ENCODE assay signal across 10 cellular contexts in the genomic region with DNA sequence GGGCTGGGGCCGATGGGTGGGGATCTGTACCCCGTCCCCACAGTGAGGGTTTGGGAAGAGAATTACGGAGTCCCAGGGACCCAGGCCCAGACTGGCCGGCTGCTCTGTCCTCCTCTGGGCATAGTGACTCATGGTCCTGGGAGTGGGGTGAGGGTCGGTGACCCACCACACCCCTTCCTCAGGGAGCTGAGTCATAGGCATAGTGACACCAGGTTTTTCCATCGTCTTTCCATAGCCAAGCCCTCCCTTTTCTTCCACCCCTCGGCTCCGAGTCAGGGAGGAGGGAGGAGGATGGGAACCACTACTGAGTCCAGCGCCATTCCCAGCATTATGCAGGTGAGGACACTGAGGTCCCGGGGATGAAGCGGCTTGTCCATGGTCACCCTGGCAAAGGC. TPM values are rescaled to one million over a fixed set of nuclear protein-coding genes. Genes with fewer than 3 reads are reported as not detected.
A peak's percentile ranks its signal among the peaks of the same experiment; 100 is the strongest.
DNase-seq lines count a peak whose midpoint lies in the region; ATAC-seq and TF ChIP-seq lines count a peak whose summit lies in the region.
"Had no signal": no experiment of that assay in that cellular context is flagged by ENCODE, and none has a peak within 500 bp of the region (broad histone marks: within the 10 kb centered on the region; RNA-seq: fewer than 3 reads in every experiment).

No MANE protein-coding gene starts in this region.

- no peak for TF ChIP-seq POLR2A in HCT116 (IDR thresholded peaks at IDR 0.05; ENCODE audit: borderline replicate concordance, extremely low read depth, insufficient read depth, insufficient read length)

- no TSS peak for BruUV-seq in HCT116 (replicated peaks; lab: Mats Ljungman, UMichigan)

- H3K9me3 Mint-ChIP-seq in nephron progenitor cell, result no peaks in the 10 kb centered on the region
- H3K9me3 Mint-ChIP-seq: activated naive CD4-positive, alpha-beta T cell treated with anti-CD3 and anti-CD28 coated beads, Interleukin-2, amount 50 U/mL, for 72 hours had no signal

- RAD21 ChIA-PET in HCT116 (lab: Charles Lee; ENCODE audit: low non-redundant PET in 1 of 2, low total read pairs in 2 of 2, uncharacterized antibody in 2 of 2, unreplicated experiment in 2 of 2), result no interaction called here

- H3K27ac ChIP-seq in HCT116 (ENCODE audit: low read depth, low read length), result no peak overlapping the region
- peak overlapping the region; percentile 49 to 91 for H3K27ac ChIP-seq in coronary artery
- H3K27ac ChIP-seq in layer of hippocampus (ENCODE audit: low read depth, low read length), result peak overlapping the region; percentile 6
- H3K27ac ChIP-seq in subcutaneous abdominal adipose tissue (ENCODE audit: low read depth, low read length), result peak overlapping the region; percentile 85
- H3K27ac ChIP-seq: VCaP had no signal

- CTCF ChIA-PET in HCT116 (lab: Charles Lee), result no interaction called here

- no peaks in the 10 kb centered on the region for H4K20me1 ChIP-seq in HCT116 (ENCODE audit: insufficient read depth)

- H3K4me1 ChIP-seq in HCT116 (ENCODE audit: control insufficient read depth in 1 of 2, insufficient read depth in 2 of 2, low read length in 2 of 2), result peaks cover 9 to 27% of the 10 kb centered on the region in 2 experiments
- peaks cover 6 to 30% (median 27%) of the 10 kb centered on the region in 5 donors for H3K4me1 ChIP-seq in subcutaneous abdominal adipose tissue (ENCODE audit: control insufficient read depth in 5 of 5, insufficient read depth in 5 of 5, low read length in 5 of 5)

- H2AFZ ChIP-seq in HCT116 (ENCODE audit: low read depth, low read length, poor library complexity, severe bottlenecking), result no peak overlapping the region

- H3K27ac Mint-ChIP-seq in nephron progenitor cell, result no peak overlapping the region
- H3K27ac Mint-ChIP-seq: activated naive CD4-positive, alpha-beta T cell treated with anti-CD3 and anti-CD28 coated beads, Interleukin-2, amount 50 U/mL, for 72 hours had no signal

- POLR2A ChIA-PET in HCT116 (lab: Charles Lee), result no interaction called here

- H3K4me3 Mint-ChIP-seq in nephron progenitor cell, result no peak overlapping the region

- H3K9ac ChIP-seq in HCT116 (ENCODE audit: low read length), result peak overlapping the region; percentile 28; the same call in 1 of the 2 replicates
- peak overlapping the region in 2 of 5 donors; percentile 7 to 94 for H3K9ac ChIP-seq in subcutaneous abdominal adipose tissue (ENCODE audit: low read length in 5 of 5)

- H3K4me2 ChIP-seq in HCT116 (ENCODE audit: low read length), result peak overlapping the region; percentile 67

- H3K9me3 ChIP-seq in HCT116 (ENCODE audit: control insufficient read depth in 1 of 2, insufficient read depth in 1 of 2, low read depth in 1 of 2, low read length in 2 of 2), result no peaks in the 10 kb centered on the region
- peaks cover 0 to 4% (median 0%) of the 10 kb centered on the region in 5 donors for H3K9me3 ChIP-seq in subcutaneous abdominal adipose tissue (ENCODE audit: control insufficient read depth in 5 of 5, low read length in 5 of 5)

- peaks cover 2% of the 10 kb centered on the region for H3K27me3 Mint-ChIP-seq in nephron progenitor cell (ENCODE audit: low read depth, poor library complexity)

- no peak for TF ChIP-seq RAD21 in HCT116 (IDR thresholded peaks at IDR 0.05; ENCODE audit: low read depth)

- no peaks in the 10 kb centered on the region for H3K9me2 ChIP-seq in HCT116 (ENCODE audit: insufficient read depth)

- no peaks in the 10 kb centered on the region for H3K36me3 ChIP-seq in HCT116 (ENCODE audit: control insufficient read depth in 1 of 2, insufficient read depth in 2 of 2, low read length in 2 of 2)
- H3K36me3 ChIP-seq in subcutaneous abdominal adipose tissue (ENCODE audit: control insufficient read depth in 5 of 5, insufficient read depth in 5 of 5, low read length in 5 of 5), result peaks cover 0 to 25% (median 2%) of the 10 kb centered on the region in 5 donors

- DNase-seq in HCT116 (ENCODE audit: low read depth, low spot score) (peak; percentile 21), coronary artery (ENCODE audit: low spot score) (peak; percentile 87), nephron progenitor cell (no peak), H4 (ENCODE audit: low spot score) (no peak), NCI-H1930 (lab: John Stamatoyannopoulos, UW) (no peak)
- DNase-seq in activated naive CD4-positive, alpha-beta T cell treated with anti-CD3 and anti-CD28 coated beads, Interleukin-2, amount 50 U/mL, for 16 hours, result no peak

- H3K27me3 ChIP-seq in HCT116 (ENCODE audit: insufficient read depth, low read length), result no peaks in the 10 kb centered on the region
- no peaks in the 10 kb centered on the region for H3K27me3 ChIP-seq in layer of hippocampus (ENCODE audit: control insufficient read depth, insufficient read depth, low read length)
- H3K27me3 ChIP-seq in subcutaneous abdominal adipose tissue (ENCODE audit: control insufficient read depth in 5 of 5, insufficient read depth in 4 of 5, low read length in 5 of 5), result peaks cover 3 to 18% (median 7%) of the 10 kb centered on the region in 5 donors

- H3K79me2 ChIP-seq in HCT116 (ENCODE audit: insufficient read depth, low read length), result no peaks in the 10 kb centered on the region

- intact Hi-C loops in HCT116 (cut with micrococcal nuclease), result no loop called here

- H3K4me1 Mint-ChIP-seq in nephron progenitor cell, result peaks cover 57% of the 10 kb centered on the region

- TF ChIP-seq CTCF in HCT116 (IDR thresholded peaks at IDR 0.05 in 2 of 3, conservative IDR thresholded peaks at IDR 0.05 in 1 of 3; ENCODE audit: borderline replicate concordance in 1 of 3, insufficient read depth in 1 of 3, low read depth in 2 of 3, low read length in 2 of 3), result no peak
- TF ChIP-seq CTCF in coronary artery (IDR thresholded peaks at IDR 0.05), result no peak
- TF ChIP-seq CTCF in nephron progenitor cell (IDR thresholded peaks at IDR 0.05), result no peak

- H3K36me3 Mint-ChIP-seq in nephron progenitor cell (ENCODE audit: low read depth), result no peaks in the 10 kb centered on the region
- H3K36me3 Mint-ChIP-seq: activated naive CD4-positive, alpha-beta T cell treated with anti-CD3 and anti-CD28 coated beads, Interleukin-2, amount 50 U/mL, for 72 hours had no signal

- H3K4me3 ChIP-seq in HCT116 (replicated peaks in 1 of 2; ENCODE audit: low read depth in 1 of 2, low read length in 2 of 2) (peak overlapping the region in 1 of 2 experiments; percentile 16; a peak in 2 of 4 replicates), coronary artery (no peak overlapping the region), subcutaneous abdominal adipose tissue (ENCODE audit: low read depth in 1 of 5, low read length in 5 of 5) (peak overlapping the region in 1 of 5 donors; percentile 6)

- ATAC-seq in HCT116, result peak; percentile 10; the same call in 1 of the 2 replicates
- ATAC-seq: activated naive CD4-positive, alpha-beta T cell treated with anti-CD3 and anti-CD28 coated beads, Interleukin-2, amount 50 U/mL, for 72 hours had no signal

TF ChIP-seq in HCT116, 20 proteins besides CTCF, POLR2A, EP300 and RAD21 (continues in another document):
- no peak for TF ChIP-seq ZNF274 (IDR thresholded peaks at IDR 0.05; ENCODE audit: low read depth, low read length)
- no peak for TF ChIP-seq EGR1 (IDR thresholded peaks at IDR 0.05; ENCODE audit: low read depth)
- no peak for TF ChIP-seq EZH2phosphoT487 (IDR thresholded peaks at IDR 0.05; ENCODE audit: borderline replicate concordance)
- TF ChIP-seq SIN3A (IDR thresholded peaks at IDR 0.05; ENCODE audit: low read depth), result no peak
- TF ChIP-seq SRF (IDR thresholded peaks at IDR 0.05; ENCODE audit: low read depth), result no peak
- TF ChIP-seq, protein P1, sequence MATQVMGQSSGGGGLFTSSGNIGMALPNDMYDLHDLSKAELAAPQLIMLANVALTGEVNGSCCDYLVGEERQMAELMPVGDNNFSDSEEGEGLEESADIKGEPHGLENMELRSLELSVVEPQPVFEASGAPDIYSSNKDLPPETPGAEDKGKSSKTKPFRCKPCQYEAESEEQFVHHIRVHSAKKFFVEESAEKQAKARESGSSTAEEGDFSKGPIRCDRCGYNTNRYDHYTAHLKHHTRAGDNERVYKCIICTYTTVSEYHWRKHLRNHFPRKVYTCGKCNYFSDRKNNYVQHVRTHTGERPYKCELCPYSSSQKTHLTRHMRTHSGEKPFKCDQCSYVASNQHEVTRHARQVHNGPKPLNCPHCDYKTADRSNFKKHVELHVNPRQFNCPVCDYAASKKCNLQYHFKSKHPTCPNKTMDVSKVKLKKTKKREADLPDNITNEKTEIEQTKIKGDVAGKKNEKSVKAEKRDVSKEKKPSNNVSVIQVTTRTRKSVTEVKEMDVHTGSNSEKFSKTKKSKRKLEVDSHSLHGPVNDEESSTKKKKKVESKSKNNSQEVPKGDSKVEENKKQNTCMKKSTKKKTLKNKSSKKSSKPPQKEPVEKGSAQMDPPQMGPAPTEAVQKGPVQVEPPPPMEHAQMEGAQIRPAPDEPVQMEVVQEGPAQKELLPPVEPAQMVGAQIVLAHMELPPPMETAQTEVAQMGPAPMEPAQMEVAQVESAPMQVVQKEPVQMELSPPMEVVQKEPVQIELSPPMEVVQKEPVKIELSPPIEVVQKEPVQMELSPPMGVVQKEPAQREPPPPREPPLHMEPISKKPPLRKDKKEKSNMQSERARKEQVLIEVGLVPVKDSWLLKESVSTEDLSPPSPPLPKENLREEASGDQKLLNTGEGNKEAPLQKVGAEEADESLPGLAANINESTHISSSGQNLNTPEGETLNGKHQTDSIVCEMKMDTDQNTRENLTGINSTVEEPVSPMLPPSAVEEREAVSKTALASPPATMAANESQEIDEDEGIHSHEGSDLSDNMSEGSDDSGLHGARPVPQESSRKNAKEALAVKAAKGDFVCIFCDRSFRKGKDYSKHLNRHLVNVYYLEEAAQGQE (IDR thresholded peaks at IDR 0.05; ENCODE audit: low read depth), result no peak
- no peak for TF ChIP-seq ATF3 (IDR thresholded peaks at IDR 0.05)
- TF ChIP-seq JUND (IDR thresholded peaks at IDR 0.05), result no peak; the same call in 1 of the 2 replicates
- no peak for TF ChIP-seq ZFX (IDR thresholded peaks at IDR 0.05)

RNA-seq across cellular contexts. Expression of gene CYP21A2, which starts 8.9 kb away (rescaled TPM):
- 1.4 TPM for total RNA-seq in HCT116 (2021; ENCODE audit: unreplicated experiment)
- polyA plus RNA-seq in HCT116 (2012), result 0.30 and 0.33 TPM in 2 replicates
- 0.48 TPM in 1 of 2 replicates, not detected in the other for total RNA-seq in H4 (2014; rRNA removed; shearing (Covaris generic))

RNA-seq across cellular contexts. Expression of gene C4B, which starts 32.5 kb away (rescaled TPM):
- total RNA-seq in HCT116 (2021; ENCODE audit: unreplicated experiment), result 6.3 TPM
- 3.4 and 4.7 TPM in 2 replicates for polyA plus RNA-seq in HCT116 (2012)
- total RNA-seq in H4 (2014; rRNA removed; shearing (Covaris generic)), result 6.5 and 10.9 TPM in 2 replicates

Comparison
In these comparisons a context has a peak if more than half of its experiments do, and no peak if none do; other contexts are left out.
1. DNase-seq: peak in HCT116 (single experiment) and coronary artery (single experiment); none in nephron progenitor cell (single experiment), H4 (single experiment), NCI-H1930 (0 of 2) and activated naive CD4-positive, alpha-beta T cell treated with anti-CD3 and anti-CD28 coated beads, Interleukin-2, amount 50 U/mL, for 16 hours (single experiment).